ENCODE assay signal across 16 cellular contexts in the genomic region with DNA sequence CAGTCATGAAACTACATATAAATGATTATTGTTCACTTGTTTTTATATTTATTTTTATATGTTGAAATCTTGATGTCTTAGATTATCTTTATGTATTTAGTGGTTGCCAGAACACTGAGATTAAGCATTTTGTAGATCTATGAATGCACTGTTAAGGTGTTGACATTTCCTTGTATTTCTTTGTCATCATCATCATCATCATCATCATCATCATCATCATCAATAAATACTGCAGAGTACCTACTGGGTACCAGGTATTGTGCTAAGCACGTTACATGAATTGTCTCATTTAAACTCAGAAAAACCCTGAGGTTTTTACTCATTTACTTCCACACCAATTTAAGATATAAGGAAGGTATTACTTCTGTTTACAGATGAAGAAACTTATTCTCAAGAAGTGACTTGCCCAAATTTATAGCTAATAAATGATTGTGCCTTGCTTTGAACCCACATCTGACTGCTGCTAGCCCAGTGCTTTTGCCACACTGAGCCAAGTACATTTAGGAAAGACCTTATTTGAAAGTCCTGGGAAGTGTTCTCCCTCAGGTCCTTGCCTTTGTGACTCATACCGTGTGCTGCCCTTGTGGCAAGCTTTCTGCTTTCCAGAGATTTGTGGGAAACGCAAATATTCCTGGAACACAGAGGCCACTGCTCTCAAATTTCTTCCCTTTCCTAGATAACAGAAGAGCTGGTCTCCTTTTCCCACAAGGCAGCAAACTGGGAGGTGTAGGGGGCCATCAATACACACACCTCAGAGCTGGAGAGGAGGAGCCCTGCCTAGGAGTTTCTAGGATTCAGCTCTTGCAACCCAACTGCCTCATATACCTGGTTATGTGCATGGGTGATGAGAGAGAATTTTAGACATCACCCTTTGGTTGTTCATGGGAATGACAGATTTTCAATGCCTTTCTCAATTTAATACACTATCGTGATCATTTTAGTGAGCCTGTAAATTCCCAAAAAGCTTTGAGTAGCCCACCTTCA.
DNase-seq lines count a peak whose midpoint lies in the region; ATAC-seq and TF ChIP-seq lines count a peak whose summit lies in the region.
"Had no signal": no experiment of that assay in that cellular context is flagged by ENCODE, and none has a peak within 500 bp of the region (broad histone marks: within the 10 kb centered on the region; RNA-seq: fewer than 3 reads in every experiment).

No MANE protein-coding gene starts in this region.

- no peak overlapping the region for H3K9ac ChIP-seq in GM23248

- no peaks in the 10 kb centered on the region for H3K9me2 ChIP-seq in GM23248 (ENCODE audit: insufficient read depth)

- no peaks in the 10 kb centered on the region for H3K4me1 ChIP-seq in GM23248 (ENCODE audit: insufficient read depth)
- H3K4me1 ChIP-seq in RWPE2 (ENCODE audit: insufficient read depth, poor library complexity, severe bottlenecking): no peaks in the 10 kb centered on the region

- no peaks in the 10 kb centered on the region for H4K20me1 ChIP-seq in GM23248 (ENCODE audit: insufficient read depth)

- no peak overlapping the region for H2AFZ ChIP-seq in GM23248

- WGBS in GM23248 (ENCODE audit: low coverage in 1 of 2, low lambda C conversion rate in 2 of 2, missing lambda C conversion rate in 2 of 2), 2 experiments: 86 to 88% methylated on average over 4 of the region's 4 CpGs

- no peak overlapping the region for H3K27ac ChIP-seq in GM23248
- no peak overlapping the region for H3K27ac ChIP-seq in RWPE2 (ENCODE audit: poor library complexity, severe bottlenecking)
- H3K27ac ChIP-seq: esophagus muscularis mucosa, thyroid gland had no signal

- ATAC-seq in RWPE2 (ENCODE audit: low read depth): peak; percentile 85
- ATAC-seq: natural killer cell treated with Interleukin-12 subunit alpha and Interleukin-12 subunit beta and Interleukin-15 and Interleukin-18, amount 100 ng/mL, for 72 hours had no signal

- no peak for TF ChIP-seq CTCF in RWPE2 (IDR thresholded peaks at IDR 0.05; ENCODE audit: poor library complexity, severe bottlenecking)
- TF ChIP-seq CTCF in fibroblast of mammary gland (conservative IDR thresholded peaks at IDR 0.05; ENCODE audit: control insufficient read depth, insufficient read depth, low read depth, low read length): no peak

- peak; percentile 27 for DNase-seq in GM23248
- DNase-seq in RWPE2 (ENCODE audit: low spot score): no peak
- peak; percentile 84 for DNase-seq in fibroblast of mammary gland (ENCODE audit: low read depth)
- peak; percentile 61 for DNase-seq in skeletal muscle cell (ENCODE audit: low read depth)
- DNase-seq in NCI-H2107 treated with DMSO at 0.1 percent for 48 hours (lab: John Stamatoyannopoulos, UW; ENCODE audit: unreplicated experiment): no peak
- no peak for DNase-seq in NCI-H1930 (lab: John Stamatoyannopoulos, UW)
- DNase-seq in NCI-H446 treated with DMSO at 0.1 percent for 48 hours (lab: John Stamatoyannopoulos, UW): no peak
- DNase-seq: activated CD4-positive, alpha-beta T cell treated with anti-CD3 and anti-CD28 coated beads, Interleukin-2, amount 10 ng/mL, durations not matched to agents 7 days and 5 days; cerebellar nuclear complex; DMS153; NCI-H2081 treated with DMSO at 0.1 percent for 48 hours; stimulated activated CD4-positive, alpha-beta T cell treated with anti-CD3 and anti-CD28 coated beads, Interleukin-12 subunit alpha, Interleukin-12 subunit beta, amount 100 ng/mL, for 4 hours; T-helper 1 cell; thyroid gland had no signal

- no peaks in the 10 kb centered on the region for H3K9me3 ChIP-seq in GM23248 (ENCODE audit: low read depth)
- no peaks in the 10 kb centered on the region for H3K9me3 ChIP-seq in RWPE2 (ENCODE audit: severe bottlenecking)
- H3K9me3 ChIP-seq: esophagus muscularis mucosa, thyroid gland had no signal

- no peak overlapping the region for H3K4me2 ChIP-seq in GM23248 (ENCODE audit: unreplicated experiment)

- in situ Hi-C loops in GM23248 (cut with MboI): no loop called here

- H3K27me3 ChIP-seq in GM23248 (replicated peaks; ENCODE audit: insufficient read depth): no peaks in the 10 kb centered on the region
- H3K27me3 ChIP-seq in RWPE2 (ENCODE audit: insufficient read depth, poor library complexity, severe bottlenecking): no peaks in the 10 kb centered on the region
- H3K27me3 ChIP-seq: esophagus muscularis mucosa, thyroid gland had no signal

- H3K36me3 ChIP-seq in GM23248 (ENCODE audit: low read depth) (no peaks in the 10 kb centered on the region), RWPE2 (ENCODE audit: low read depth) (no peaks in the 10 kb centered on the region)
- H3K36me3 ChIP-seq: esophagus muscularis mucosa, thyroid gland had no signal

- no peak overlapping the region for H3K4me3 ChIP-seq in GM23248
- no peak overlapping the region for H3K4me3 ChIP-seq in RWPE2 (ENCODE audit: severe bottlenecking)
- H3K4me3 ChIP-seq in fibroblast of mammary gland (ENCODE audit: control insufficient read depth, low read depth, low read length): no peak overlapping the region
- no peak overlapping the region for H3K4me3 ChIP-seq in skeletal muscle cell (ENCODE audit: low read depth, low read length)
- H3K4me3 ChIP-seq: esophagus muscularis mucosa, thyroid gland had no signal

- H3K79me2 ChIP-seq in GM23248 (ENCODE audit: insufficient read depth): no peaks in the 10 kb centered on the region

- H3F3A ChIP-seq in GM23248 (ENCODE audit: insufficient read depth): no peaks in the 10 kb centered on the region

Comparison
In these comparisons a context has a peak if more than half of its experiments do, and no peak if none do; other contexts are left out.
1. DNase-seq: peak in GM23248 (single experiment), fibroblast of mammary gland (single experiment) and skeletal muscle cell (single experiment); none in RWPE2 (single experiment), NCI-H2107 treated with DMSO at 0.1 percent for 48 hours (single experiment), NCI-H1930 (0 of 2) and NCI-H446 treated with DMSO at 0.1 percent for 48 hours (single experiment).